In genomic region chr7:43014374-43014773, GRCh38 we compare ENCODE assay signal across 27 cellular contexts.
"Had no signal": no experiment of that assay in that cellular context is flagged by ENCODE, and none has a peak within 500 bp of the region (broad histone marks: within the 10 kb centered on the region; RNA-seq: fewer than 3 reads in every experiment).

No MANE protein-coding gene starts in this region.

- H3K27ac ChIP-seq: dorsolateral prefrontal cortex, epithelial cell of prostate, gastrocnemius medialis, neural progenitor cell, parathyroid adenoma, prostate gland, right lobe of liver, suprapubic skin, transverse colon, upper lobe of right lung, uterus had no signal

- H3K9me3 ChIP-seq: gastrocnemius medialis, mucosa of descending colon, prostate gland, right lobe of liver, suprapubic skin, transverse colon, upper lobe of right lung, uterus had no signal

- H2AFZ ChIP-seq: neural progenitor cell, parathyroid adenoma had no signal

- H3K36me3 ChIP-seq: gastrocnemius medialis, neural progenitor cell, prostate gland, right lobe of liver, suprapubic skin, transverse colon, upper lobe of right lung, uterus had no signal

- H3K4me2 ChIP-seq: smooth muscle cell had no signal

- H3K4me1 ChIP-seq: gastrocnemius medialis, parathyroid adenoma, prostate gland, right lobe of liver, suprapubic skin, transverse colon, upper lobe of right lung, uterus had no signal

- H3K9ac ChIP-seq: neural progenitor cell, parathyroid adenoma had no signal

- DNase-seq: dorsolateral prefrontal cortex; effector CD4-positive, alpha-beta T cell; endodermal cell; foreskin fibroblast; gastrocnemius medialis; head of caudate nucleus; mucosa of descending colon; naive thymus-derived CD4-positive, alpha-beta T cell; right lobe of liver; stimulated activated CD4-positive, alpha-beta T cell treated with anti-CD3 and anti-CD28 coated beads, Interleukin-12 subunit alpha, Interleukin-12 subunit beta, amount 100 ng/mL, for 4 hours; stimulated activated CD4-positive, alpha-beta T cell treated with anti-CD3 and anti-CD28 coated beads, Interleukin-1b, Interleukin-23, amount 100 ng/mL, for 48 hours; stimulated activated CD4-positive, alpha-beta T cell treated with anti-CD3 and anti-CD28 coated beads, Interleukin-4, amount 100 ng/mL, for 1 hour; stimulated activated CD8-positive, alpha-beta memory T cell treated with anti-CD3 and anti-CD28 coated beads, Interleukin-4, amount 100 ng/mL, for 48 hours; stimulated activated naive CD4-positive, alpha-beta T cell; stimulated activated naive CD8-positive, alpha-beta T cell treated with anti-CD3 and anti-CD28 coated beads, Interleukin-15, amount 100 ng/mL, for 72 hours; transverse colon; upper lobe of right lung; uterus had no signal

- H3K4me3 ChIP-seq: dorsolateral prefrontal cortex, gastrocnemius medialis, lung, mucosa of descending colon, neural progenitor cell, prostate gland, right lobe of liver, smooth muscle cell, suprapubic skin, transverse colon, upper lobe of right lung, uterus had no signal

- H3K79me2 ChIP-seq: parathyroid adenoma had no signal

- H3K27me3 ChIP-seq: gastrocnemius medialis, neural progenitor cell, right lobe of liver, transverse colon, upper lobe of right lung, uterus had no signal

- ATAC-seq: esophagus mucosa; gastrocnemius medialis; left lobe of liver; mucosa of descending colon; naive thymus-derived CD4-positive, alpha-beta T cell; right lobe of liver; stimulated activated naive CD8-positive, alpha-beta T cell treated with anti-CD3 and anti-CD28 coated beads, Interleukin-15, amount 100 ng/mL, for 72 hours; upper lobe of right lung had no signal
